11 cellular contexts compared by ENCODE assay signal in genomic region chr2:47015206-47015605, GRCh38.
DNase-seq lines count a peak whose midpoint lies in the region; ATAC-seq and TF ChIP-seq lines count a peak whose summit lies in the region.
"Had no signal": no experiment of that assay in that cellular context is flagged by ENCODE, and none has a peak within 500 bp of the region (broad histone marks: within the 10 kb centered on the region; RNA-seq: fewer than 3 reads in every experiment).

No MANE protein-coding gene starts in this region.

- H3K9me3 ChIP-seq in heart right ventricle, result no peaks in the 10 kb centered on the region
- H3K9me3 ChIP-seq in T-helper 17 cell (ENCODE audit: control insufficient read depth, low read length, poor library complexity, severe bottlenecking), result no peaks in the 10 kb centered on the region
- no peaks in the 10 kb centered on the region for H3K9me3 ChIP-seq in effector memory CD4-positive, alpha-beta T cell (ENCODE audit: control insufficient read depth, low read length)

- H3K36me3 ChIP-seq in heart right ventricle, result peaks cover 0 to 73% (median 17%) of the 10 kb centered on the region in 9 donors
- peaks cover 49% of the 10 kb centered on the region for H3K36me3 ChIP-seq in effector memory CD4-positive, alpha-beta T cell (ENCODE audit: control insufficient read depth, insufficient read depth, low read length)

- no peaks in the 10 kb centered on the region for H3K27me3 ChIP-seq in heart right ventricle
- H3K27me3 ChIP-seq in effector memory CD4-positive, alpha-beta T cell (replicated peaks; ENCODE audit: control insufficient read depth, insufficient read depth, low read length, poor library complexity, severe bottlenecking), result no peaks in the 10 kb centered on the region

- no peak overlapping the region for H3K4me3 Mint-ChIP-seq in T-helper 17 cell
- H3K4me3 Mint-ChIP-seq: activated naive CD4-positive, alpha-beta T cell treated with anti-CD3 and anti-CD28 coated beads for 36 hours had no signal

- H3K27me3 Mint-ChIP-seq in T-helper 17 cell, result no peaks in the 10 kb centered on the region

- H3K27ac Mint-ChIP-seq in T-helper 17 cell, result peak overlapping the region; percentile 86
- H3K27ac Mint-ChIP-seq: activated naive CD4-positive, alpha-beta T cell treated with anti-CD3 and anti-CD28 coated beads for 36 hours had no signal

- TF ChIP-seq CTCF in heart right ventricle (IDR thresholded peaks at IDR 0.05), result peak in 1 of 9 donors; percentile 10

- intact Hi-C loops in heart right ventricle (cut with DNase I), result no loop called here
- intact Hi-C loops in cardiac septum (cut with DNase I), result no loop called here

- H3K4me1 Mint-ChIP-seq in T-helper 17 cell, result peaks cover 6% of the 10 kb centered on the region

- no peak overlapping the region for H3K4me3 ChIP-seq in heart right ventricle
- no peak overlapping the region for H3K4me3 ChIP-seq in effector memory CD4-positive, alpha-beta T cell (ENCODE audit: insufficient read depth, low read depth, low read length, poor library complexity, severe bottlenecking)
- H3K4me3 ChIP-seq: lung had no signal

- peaks cover 10% of the 10 kb centered on the region for H3K36me3 Mint-ChIP-seq in T-helper 17 cell (ENCODE audit: low read depth)

- H3K4me1 ChIP-seq in heart right ventricle, result peaks cover 9 to 55% (median 30%) of the 10 kb centered on the region in 9 donors
- H3K4me1 ChIP-seq in effector memory CD4-positive, alpha-beta T cell (ENCODE audit: control insufficient read depth, insufficient read depth, low read length, poor library complexity, severe bottlenecking), result no peaks in the 10 kb centered on the region

- peak overlapping the region in 6 of 10 donors; percentile 5 to 64 (median 54) for H3K27ac ChIP-seq in heart right ventricle
- H3K27ac ChIP-seq in effector memory CD4-positive, alpha-beta T cell (ENCODE audit: insufficient read depth, low read length, poor library complexity, severe bottlenecking), result no peak overlapping the region

- 96 to 100% methylated on average over 2 of the region's 2 CpGs for WGBS in heart right ventricle, 2 donors

- DNase-seq in heart right ventricle (no peak), cardiac septum (ENCODE audit: low spot score) (no peak), T-helper 17 cell (no peak), kidney glomerular epithelial cell (lab: John Stamatoyannopoulos, UW) (peak; percentile 6), GDM1 (lab: John Stamatoyannopoulos, UW) (no peak), MV-4-11 (lab: John Stamatoyannopoulos, UW) (no peak)
- DNase-seq in activated T-cell treated with anti-CD3 and anti-CD28 coated beads, Interleukin-2, amount 50 U/mL, for 1 hour, result no peak
- DNase-seq in effector memory CD4-positive, alpha-beta T cell, result no peak
- DNase-seq: activated naive CD4-positive, alpha-beta T cell treated with anti-CD3 and anti-CD28 coated beads for 36 hours; stimulated activated CD4-positive, alpha-beta T cell treated with anti-CD3 and anti-CD28 coated beads, Interleukin-12 subunit alpha, Interleukin-12 subunit beta, amount 100 ng/mL, for 4 hours had no signal

- ATAC-seq in heart right ventricle, result no peak
- no peak for ATAC-seq in T-helper 17 cell
